Comparison of ENCODE assay signal across 33 cellular contexts in genomic region chr10:21075880-21076279, GRCh38.
"Had no signal": no experiment of that assay in that cellular context is flagged by ENCODE, and none has a peak within 500 bp of the region (broad histone marks: within the 10 kb centered on the region; RNA-seq: fewer than 3 reads in every experiment).

No MANE protein-coding gene starts in this region.

- H3K27ac ChIP-seq: adrenal gland, ascending aorta, body of pancreas, brain microvascular endothelial cell, breast epithelium had no signal

- H3K4me3 ChIP-seq: adrenal gland, ascending aorta, body of pancreas, breast epithelium, cardiac muscle cell had no signal

- H3K4me1 ChIP-seq: adrenal gland, ascending aorta, body of pancreas, breast epithelium had no signal

- H3K27me3 ChIP-seq: adrenal gland, ascending aorta, body of pancreas, brain microvascular endothelial cell, breast epithelium, cardiac muscle cell had no signal

- DNase-seq: activated effector memory CD4-positive, alpha-beta T cell treated with anti-CD3 and anti-CD28 coated beads, Interleukin-2, amount 50 U/mL, for 16 hours; activated effector memory CD4-positive, alpha-beta T cell treated with Interleukin-2 at 50 U/mL for 16 hours; activated gamma-delta T cell; activated gamma-delta T cell treated with Interleukin-2 at 50 U/mL for 16 hours; activated naive CD4-positive, alpha-beta T cell; activated naive CD4-positive, alpha-beta T cell treated with anti-CD3 and anti-CD28 coated beads for 36 hours; activated naive CD4-positive, alpha-beta T cell treated with anti-CD3 and anti-CD28 coated beads, Interleukin-2, amount 10 ng/mL, durations not matched to agents 7 days and 5 days; activated naive CD4-positive, alpha-beta T cell treated with anti-CD3 and anti-CD28 coated beads, Interleukin-2, amount 50 U/mL, for 16 hours; activated naive CD4-positive, alpha-beta T cell treated with Interleukin-2 at 50 U/mL for 16 hours; activated naive CD8-positive, alpha-beta T cell treated with anti-CD3 and anti-CD28 coated beads for 36 hours; activated naive CD8-positive, alpha-beta T cell treated with anti-CD3 and anti-CD28 coated beads, Interleukin-2, amount 10 ng/mL, durations not matched to agents 7 days and 5 days; activated naive CD8-positive, alpha-beta T cell treated with anti-CD3 and anti-CD28 coated beads, Interleukin-2, amount 50 U/mL, for 24 hours; activated T-cell treated with anti-CD3 and anti-CD28 coated beads, Interleukin-2, amount 50 U/mL, for 24 hours; activated T-cell treated with anti-CD3 and anti-CD28 coated beads, Interleukin-2, amount 50 U/mL, for 4 hours; activated T-cell treated with anti-CD3 and anti-CD28 coated beads, Interleukin-2, amount 50 U/mL, for 48 hours; activated T-cell treated with anti-CD3 and anti-CD28 coated beads, Interleukin-2, amount 50 U/mL, for 72 hours; adrenal gland; amniotic stem cell; amygdala; anterior cingulate cortex; aorta; body of pancreas; brain microvascular endothelial cell; caudate nucleus; central memory CD4-positive, alpha-beta T cell; cerebellar nuclear complex had no signal

- FAIRE-seq: astrocyte, bronchial epithelial cell had no signal

- H3K36me3 ChIP-seq: adrenal gland, ascending aorta, brain microvascular endothelial cell, breast epithelium, cardiac muscle cell had no signal

- H3K9me3 ChIP-seq: adrenal gland, ascending aorta, body of pancreas, breast epithelium had no signal

- ATAC-seq: activated naive CD4-positive, alpha-beta T cell treated with anti-CD3 and anti-CD28 coated beads, Interleukin-2, amount 50 U/mL, for 72 hours; activated naive CD8-positive, alpha-beta T cell treated with anti-CD3 and anti-CD28 coated beads, Interleukin-2, amount 50 U/mL, for 24 hours; activated T-cell treated with anti-CD3 and anti-CD28 coated beads, Interleukin-2, amount 50 U/mL, for 4 hours; activated T-cell treated with anti-CD3 and anti-CD28 coated beads, Interleukin-2, amount 50 U/mL, for 72 hours; activated T-helper 17 cell treated with anti-CD3 and anti-CD28 coated beads, Interleukin-2, amount 50 U/mL, for 72 hours; body of pancreas had no signal
